ENCODE assay signal across 8 cellular contexts in genomic region chr1:179079113-179079761, GRCh38.
A peak's percentile ranks its signal among the peaks of the same experiment; 100 is the strongest.
DNase-seq lines count a peak whose midpoint lies in the region; ATAC-seq lines count a peak whose summit lies in the region.

No MANE protein-coding gene starts in this region.

- ATAC-seq in HG02970 (IDR thresholded peaks at IDR 0.05; ENCODE audit: low FRiP score, unreplicated experiment) = no peak

- DNase-seq in COR-L47 (lab: John Stamatoyannopoulos, UW) (peak; percentile 49), HCEC 1CT (peak; percentile 79), NCI-H2107 (lab: John Stamatoyannopoulos, UW) (peak; percentile 48), T-helper 22 cell (ENCODE audit: low read depth) (peak; percentile 13), cerebellar cortex (ENCODE audit: low spot score) (peak; percentile 87), left kidney (ENCODE audit: low read depth, low spot score) (peak; percentile 88)
- peak; percentile 18 to 28 for DNase-seq in stimulated activated CD4-positive, alpha-beta T cell treated with anti-CD3 and anti-CD28 coated beads, Interleukin-4, amount 100 ng/mL, for 48 hours (ENCODE audit: low read depth in 2 of 2)

Comparison
In these comparisons a context has a peak if more than half of its experiments do, and no peak if none do; other contexts are left out.
1. DNase-seq: peak in every context shown above with its lines; median percentile 88 in left kidney; 87 in cerebellar cortex; 79 in HCEC 1CT; 49 in COR-L47; 48 in NCI-H2107; 23 in stimulated activated CD4-positive, alpha-beta T cell treated with anti-CD3 and anti-CD28 coated beads, Interleukin-4, amount 100 ng/mL, for 48 hours; 13 in T-helper 22 cell.